8 cellular contexts compared by ENCODE assay signal in the genomic region with DNA sequence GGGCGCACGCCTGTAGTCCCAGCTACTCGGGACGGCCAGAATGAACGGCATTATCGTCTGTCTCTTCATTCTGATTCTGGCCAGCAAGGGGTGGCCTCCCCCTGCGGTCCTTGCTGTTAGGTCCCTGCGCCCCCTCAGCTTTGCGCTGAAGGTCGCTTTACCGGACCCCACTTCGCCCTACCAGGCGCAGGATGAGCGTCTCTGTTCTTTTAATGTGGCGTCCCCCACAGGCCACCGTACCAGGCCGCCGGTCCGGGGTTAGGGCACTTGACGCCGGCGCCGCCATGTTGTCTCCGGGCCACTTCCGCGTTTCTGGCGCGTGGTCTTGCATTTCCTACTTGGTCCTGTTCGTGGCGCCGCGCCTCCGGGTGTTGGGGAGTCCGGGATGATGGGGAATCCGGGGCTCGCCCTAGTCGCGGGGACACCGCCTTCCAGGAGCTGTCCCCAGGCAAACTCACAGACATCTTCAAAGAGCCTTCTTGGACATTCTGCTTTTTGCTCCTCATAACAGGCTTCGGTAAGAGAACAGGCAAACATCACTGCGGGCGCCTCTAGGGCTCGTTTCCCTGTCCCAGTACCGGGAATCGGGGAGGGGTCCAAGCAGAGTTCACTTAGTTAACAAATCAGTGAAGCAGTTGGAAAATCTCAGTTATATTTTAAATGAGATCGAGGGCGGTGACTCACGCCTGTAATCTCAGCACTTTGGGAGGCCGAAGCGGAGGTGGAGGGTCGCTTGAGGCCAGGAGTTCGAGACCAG. TPM values are rescaled to one million over a fixed set of nuclear protein-coding genes. Genes with fewer than 3 reads are reported as not detected.
DNase-seq lines count a peak whose midpoint lies in the region; ATAC-seq and FAIRE-seq lines count a peak whose summit lies in the region.

No MANE protein-coding gene starts in this region.

- peaks cover 4% of the 10 kb centered on the region for H3K4me1 ChIP-seq in endocrine pancreas (ENCODE audit: control insufficient read depth, insufficient read depth, low read length)
- no peaks in the 10 kb centered on the region for H3K4me1 ChIP-seq in mesendoderm (ENCODE audit: control insufficient read depth, low read depth, low read length)

- ATAC-seq in GM21381 (IDR thresholded peaks at IDR 0.05; ENCODE audit: unreplicated experiment) = peak; percentile 93
- peak; percentile 98 for ATAC-seq in activated CD8-positive, alpha-beta memory T cell treated with anti-CD3 and anti-CD28 coated beads, Interleukin-2, amount 10 ng/mL, durations not matched to agents 7 days and 5 days

- CTCF ChIA-PET in activated CD8-positive, alpha-beta memory T cell treated with anti-CD3 and anti-CD28 coated beads, Interleukin-2, amount 10 ng/mL, durations not matched to agents 7 days and 5 days (lab: Charles Lee) = interaction anchor here (0.6 to 3.2 kb wide), 5 partner anchors 9 to 229 kb away, joined by 3 to 24 read pairs (median 4); a partner anchor contains a TSS

- peak overlapping the region; percentile 35 for H3K4me3 ChIP-seq in endocrine pancreas (ENCODE audit: control insufficient read depth, insufficient read depth, low read length)
- H3K4me3 ChIP-seq in mesendoderm (ENCODE audit: low read length) = peak overlapping the region; percentile 13

- H4K5ac ChIP-seq in mesendoderm (ENCODE audit: low read length) = no peak overlapping the region

- DNase-seq in Caki2 (ENCODE audit: low read depth) (peak; percentile 83), HTR-8/SVneo (ENCODE audit: insufficient read length, low spot score) (peak; percentile 77), NOMO-1 (lab: John Stamatoyannopoulos, UW; ENCODE audit: unreplicated experiment in 2 of 2) (peak; percentile 91 to 93), mesendoderm (peak; percentile 97)
- DNase-seq in activated CD8-positive, alpha-beta memory T cell treated with anti-CD3 and anti-CD28 coated beads, Interleukin-2, amount 10 ng/mL, durations not matched to agents 7 days and 5 days = peak; percentile 96
- DNase-seq in stimulated activated CD8-positive, alpha-beta memory T cell treated with anti-CD3 and anti-CD28 coated beads, Interleukin-12 subunit alpha, Interleukin-12 subunit beta, amount 100 ng/mL, for 4 hours (ENCODE audit: low read depth) = peak; percentile 88

- H3K4me3 Mint-ChIP-seq in activated CD8-positive, alpha-beta memory T cell treated with anti-CD3 and anti-CD28 coated beads, Interleukin-2, amount 10 ng/mL, durations not matched to agents 7 days and 5 days = peak overlapping the region; percentile 98

- H3K9me3 ChIP-seq in endocrine pancreas (ENCODE audit: control insufficient read depth, low read length) = no peaks in the 10 kb centered on the region

- no peaks in the 10 kb centered on the region for H3K79me1 ChIP-seq in mesendoderm (ENCODE audit: low read length)

- no peak overlapping the region for H2BK15ac ChIP-seq in mesendoderm (replicated peaks; ENCODE audit: low read depth)

- no peaks in the 10 kb centered on the region for H3K27me3 Mint-ChIP-seq in activated CD8-positive, alpha-beta memory T cell treated with anti-CD3 and anti-CD28 coated beads, Interleukin-2, amount 10 ng/mL, durations not matched to agents 7 days and 5 days

- no peak overlapping the region for H3K18ac ChIP-seq in mesendoderm (ENCODE audit: low read length)

- H3K56ac ChIP-seq in mesendoderm (ENCODE audit: low read length) = peak overlapping the region; percentile 87

- no peak overlapping the region for H4K8ac ChIP-seq in mesendoderm (ENCODE audit: low read depth, low read length)

- H2BK120ac ChIP-seq in mesendoderm (ENCODE audit: low read depth, low read length) = no peak overlapping the region

- FAIRE-seq in HTR-8/SVneo (lab: Jason Lieb, UNC) = no peak

- H3K23ac ChIP-seq in mesendoderm (ENCODE audit: low read length) = no peak overlapping the region

- no peaks in the 10 kb centered on the region for H3K9me3 Mint-ChIP-seq in activated CD8-positive, alpha-beta memory T cell treated with anti-CD3 and anti-CD28 coated beads, Interleukin-2, amount 10 ng/mL, durations not matched to agents 7 days and 5 days (ENCODE audit: low read depth)

- H3K27ac ChIP-seq in mesendoderm (ENCODE audit: low read depth, low read length) = no peak overlapping the region

- H3K4me1 Mint-ChIP-seq in activated CD8-positive, alpha-beta memory T cell treated with anti-CD3 and anti-CD28 coated beads, Interleukin-2, amount 10 ng/mL, durations not matched to agents 7 days and 5 days = peaks cover 15% of the 10 kb centered on the region

- H3K36me3 ChIP-seq in endocrine pancreas (ENCODE audit: control insufficient read depth, insufficient read depth, low read length) = no peaks in the 10 kb centered on the region
- H3K36me3 ChIP-seq in mesendoderm (ENCODE audit: control insufficient read depth, insufficient read depth, low read length) = no peaks in the 10 kb centered on the region

- no CpG with 5 or more reads among the region's 52 CpGs for WGBS in mesendoderm (ENCODE audit: extremely low coverage, insufficient coverage, low lambda C conversion rate)

- no peak overlapping the region for H2AK5ac ChIP-seq in mesendoderm (ENCODE audit: low read length)

- H3K27me3 ChIP-seq in endocrine pancreas (ENCODE audit: control insufficient read depth, insufficient read depth, low read length) = no peaks in the 10 kb centered on the region
- H3K27me3 ChIP-seq in mesendoderm (ENCODE audit: insufficient read depth, low read length, poor library complexity) = no peaks in the 10 kb centered on the region

- no peaks in the 10 kb centered on the region for H3K79me2 ChIP-seq in mesendoderm (ENCODE audit: control insufficient read depth, insufficient read depth, low read length)

- H3K4me2 ChIP-seq in mesendoderm (ENCODE audit: low read length) = peak overlapping the region; percentile 39

- H2BK5ac ChIP-seq in mesendoderm (ENCODE audit: low read length) = no peak overlapping the region

- H3K9ac ChIP-seq in endocrine pancreas (ENCODE audit: control insufficient read depth, insufficient read depth, low read length) = peak overlapping the region; percentile 76
- peak overlapping the region; percentile 68 for H3K9ac ChIP-seq in mesendoderm (ENCODE audit: low read length)

- H3K4ac ChIP-seq in mesendoderm (ENCODE audit: low read depth, low read length) = no peak overlapping the region

- in situ Hi-C loops in Caki2 (cut with HindIII; ENCODE audit: low pct_unique_long_range_greater_than_20kb, low sequenced_read_pairs) = no loop called here

- peaks cover 2% of the 10 kb centered on the region for H3K36me3 Mint-ChIP-seq in activated CD8-positive, alpha-beta memory T cell treated with anti-CD3 and anti-CD28 coated beads, Interleukin-2, amount 10 ng/mL, durations not matched to agents 7 days and 5 days

- peak overlapping the region; percentile 93 for H3K27ac Mint-ChIP-seq in activated CD8-positive, alpha-beta memory T cell treated with anti-CD3 and anti-CD28 coated beads, Interleukin-2, amount 10 ng/mL, durations not matched to agents 7 days and 5 days

RNA-seq across cellular contexts. Expression of a gene that starts 8.5 kb away (rescaled TPM):
- total RNA-seq in Caki2 (2014; rRNA removed; shearing (Covaris generic); ENCODE audit: low replicate concordance) = 95.3 and 106 TPM in 2 replicates
- total RNA-seq in activated CD8-positive, alpha-beta memory T cell treated with anti-CD3 and anti-CD28 coated beads, Interleukin-2, amount 10 ng/mL, durations not matched to agents 7 days and 5 days = 100 to 1,000 TPM in 1 of 2 experiments, 10 to 100 TPM in 1; 82.0 to 108 TPM
- polyA plus RNA-seq in mesendoderm (2013, experiment 1 of 2) = 162 TPM
- 150 TPM for polyA plus RNA-seq in mesendoderm (2013, experiment 2 of 2)

RNA-seq across cellular contexts. Expression of a gene that starts 43.7 kb away (rescaled TPM):
- total RNA-seq in Caki2 (2014; rRNA removed; shearing (Covaris generic); ENCODE audit: low replicate concordance) = 33.0 and 49.0 TPM in 2 replicates
- total RNA-seq in activated CD8-positive, alpha-beta memory T cell treated with anti-CD3 and anti-CD28 coated beads, Interleukin-2, amount 10 ng/mL, durations not matched to agents 7 days and 5 days = 10 to 100 TPM; 28.2 to 28.8 TPM
- polyA plus RNA-seq in mesendoderm (2013, experiment 1 of 2) = 27.2 TPM
- polyA plus RNA-seq in mesendoderm (2013, experiment 2 of 2) = 26.7 TPM
